In the genomic region with DNA sequence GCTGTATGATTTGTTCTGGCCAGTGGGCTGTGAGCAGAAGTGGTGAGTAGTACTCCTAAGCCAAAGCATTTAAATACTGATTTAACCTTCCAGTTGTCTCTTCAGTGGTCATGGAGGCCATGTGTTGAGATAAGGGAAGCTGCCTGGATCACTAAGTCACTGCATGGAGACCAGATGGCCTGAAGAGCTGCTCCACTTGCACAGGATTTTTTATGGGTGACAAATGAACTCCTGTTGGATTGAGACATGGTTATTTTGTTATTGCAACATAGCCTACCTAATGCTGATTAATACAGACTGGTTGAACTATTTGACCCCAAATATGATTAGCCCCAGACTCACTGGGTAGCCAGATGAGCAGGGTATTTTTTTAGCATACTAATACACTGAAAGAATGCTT, we compare ENCODE assay signal across 28 cellular contexts.
"Had no signal": no experiment of that assay in that cellular context is flagged by ENCODE, and none has a peak within 500 bp of the region (broad histone marks: within the 10 kb centered on the region; RNA-seq: fewer than 3 reads in every experiment).

No MANE protein-coding gene starts in this region.

- DNase-seq: activated CD4-positive, alpha-beta memory T cell treated with anti-CD3 and anti-CD28 coated beads for 36 hours; activated CD4-positive, alpha-beta T cell treated with anti-CD3 and anti-CD28 coated beads, Interleukin-2, amount 10 ng/mL, durations not matched to agents 24 days and 14 days; activated CD4-positive, CD25-positive, alpha-beta regulatory T cell treated with anti-CD3 and anti-CD28 coated beads, Interleukin-2, amount 50 U/mL, for 72 hours; activated CD8-positive, alpha-beta memory T cell treated with anti-CD3 and anti-CD28 coated beads, Interleukin-2, amount 50 U/mL, for 4 hours; activated gamma-delta T cell; activated naive CD4-positive, alpha-beta T cell treated with anti-CD3 and anti-CD28 coated beads, Interleukin-2, amount 10 ng/mL, durations not matched to agents 7 days and 5 days; activated naive CD8-positive, alpha-beta T cell treated with anti-CD3 and anti-CD28 coated beads, Interleukin-2, amount 10 ng/mL, durations not matched to agents 7 days and 5 days; activated T-cell treated with anti-CD3 and anti-CD28 coated beads, Interleukin-2, amount 50 U/mL, for 24 hours; caudate nucleus; cortex of kidney; effector memory CD8-positive, alpha-beta T cell; hippocampal formation; kidney; left colon; naive thymus-derived CD4-positive, alpha-beta T cell; ovary; small intestine; stimulated activated CD4-positive, alpha-beta T cell treated with anti-CD3 and anti-CD28 coated beads, Interleukin-1b, Interleukin-23, amount 100 ng/mL, for 48 hours; stimulated activated CD4-positive, alpha-beta T cell treated with anti-CD3 and anti-CD28 coated beads, Interleukin-4, amount 100 ng/mL, for 4 hours; stimulated activated CD8-positive, alpha-beta memory T cell treated with anti-CD3 and anti-CD28 coated beads, Interleukin-4, amount 100 ng/mL, for 48 hours; stimulated activated naive CD8-positive, alpha-beta T cell treated with anti-CD3 and anti-CD28 coated beads, Interleukin-15, amount 100 ng/mL, for 72 hours; substantia nigra; T-helper 17 cell had no signal

- H3K4me1 ChIP-seq: ascending aorta, gastroesophageal sphincter, vagina had no signal

- ATAC-seq: effector memory CD8-positive, alpha-beta T cell; gastroesophageal sphincter; left colon; naive thymus-derived CD4-positive, alpha-beta T cell; sciatic nerve; stimulated activated memory B cell treated with anti-CD40 and anti-IgM and Interleukin-4, amounts not matched to agents 10 μg/mL and 1 μg/mL and 100 μg/mL, for 72 hours; stimulated activated naive CD8-positive, alpha-beta T cell treated with anti-CD3 and anti-CD28 coated beads, Interleukin-15, amount 100 ng/mL, for 72 hours; T-helper 17 cell had no signal

- H3K27ac ChIP-seq: ascending aorta, gastroesophageal sphincter, ovary, vagina had no signal

- H3K4me3 ChIP-seq: ascending aorta, gastroesophageal sphincter, ovary, vagina had no signal

- H3K9me3 ChIP-seq: ascending aorta, gastroesophageal sphincter, ovary, vagina had no signal

- H3K36me3 ChIP-seq: ascending aorta, gastroesophageal sphincter, ovary, vagina had no signal

- H3K27me3 ChIP-seq: ascending aorta, gastroesophageal sphincter, ovary, vagina had no signal
